Comparison of ENCODE assay signal across 27 cellular contexts in genomic region chr3:26522919-26523318, GRCh38.
"Had no signal": no experiment of that assay in that cellular context is flagged by ENCODE, and none has a peak within 500 bp of the region (broad histone marks: within the 10 kb centered on the region; RNA-seq: fewer than 3 reads in every experiment).

No MANE protein-coding gene starts in this region.

- H3K27me3 Mint-ChIP-seq: dendritic cell treated with granulocyte-macrophage colony-stimulating factor and Interleukin-4, amounts not matched to agents 40 ng/mL and 50 ng/mL, for 4 days; stimulated activated memory B cell treated with anti-CD40 and anti-IgM and Interleukin-4, amounts not matched to agents 10 μg/mL and 1 μg/mL and 100 μg/mL, for 72 hours; type B pancreatic cell had no signal

- H3K4me2 ChIP-seq: hepatocyte had no signal

- H3K36me3 Mint-ChIP-seq: stimulated activated memory B cell treated with anti-CD40 and anti-IgM and Interleukin-4, amounts not matched to agents 10 μg/mL and 1 μg/mL and 100 μg/mL, for 72 hours; type B pancreatic cell had no signal

- FAIRE-seq: endothelial cell of umbilical vein, islet of Langerhans had no signal

- H3K4me3 ChIP-seq: colonic mucosa, esophagus muscularis mucosa, gastroesophageal sphincter, heart left ventricle, hepatocyte, left lung, ovary, psoas muscle, skin epidermis, spleen, testis, tibial artery had no signal

- H3K27me3 ChIP-seq: colonic mucosa, esophagus muscularis mucosa, foreskin keratinocyte, gastroesophageal sphincter, heart left ventricle, hepatocyte, left lung, ovary, spleen, testis, tibial artery had no signal

- H3K4me1 Mint-ChIP-seq: natural killer cell; stimulated activated memory B cell treated with anti-CD40 and anti-IgM and Interleukin-4, amounts not matched to agents 10 μg/mL and 1 μg/mL and 100 μg/mL, for 72 hours had no signal

- H3K4me3 Mint-ChIP-seq: dendritic cell treated with granulocyte-macrophage colony-stimulating factor and Interleukin-4, amounts not matched to agents 40 ng/mL and 50 ng/mL, for 4 days; natural killer cell; stimulated activated memory B cell treated with anti-CD40 and anti-IgM and Interleukin-4, amounts not matched to agents 10 μg/mL and 1 μg/mL and 100 μg/mL, for 72 hours; type B pancreatic cell had no signal

- H3K79me2 ChIP-seq: hepatocyte had no signal

- H2AFZ ChIP-seq: hepatocyte had no signal

- ATAC-seq: foreskin keratinocyte; gastroesophageal sphincter; heart left ventricle; left cardiac atrium; left lung; natural killer cell; psoas muscle; right cardiac atrium; stimulated activated memory B cell treated with anti-CD40 and anti-IgM and Interleukin-4, amounts not matched to agents 10 μg/mL and 1 μg/mL and 100 μg/mL, for 72 hours; stimulated activated naive CD8-positive, alpha-beta T cell treated with anti-CD3 and anti-CD28 coated beads, Interleukin-15, Interleukin-2, amounts not matched to agents 100 U/mL and 50 U/mL, for 24 hours had no signal

- H3K27ac ChIP-seq: colonic mucosa, esophagus muscularis mucosa, foreskin keratinocyte, gastroesophageal sphincter, heart left ventricle, hepatocyte, left lung, ovary, psoas muscle, skin epidermis, spleen, testis, tibial artery had no signal

- H3K27ac Mint-ChIP-seq: dendritic cell treated with granulocyte-macrophage colony-stimulating factor and Interleukin-4, amounts not matched to agents 40 ng/mL and 50 ng/mL, for 4 days; natural killer cell; stimulated activated memory B cell treated with anti-CD40 and anti-IgM and Interleukin-4, amounts not matched to agents 10 μg/mL and 1 μg/mL and 100 μg/mL, for 72 hours; type B pancreatic cell had no signal

- H3K4me1 ChIP-seq: colonic mucosa, foreskin keratinocyte, heart left ventricle, left lung, psoas muscle, spleen, testis, tibial artery had no signal

- H3K36me3 ChIP-seq: colonic mucosa, esophagus muscularis mucosa, gastroesophageal sphincter, heart left ventricle, left lung, ovary, spleen, tibial artery had no signal

- DNase-seq: colonic mucosa; effector CD8-positive, alpha-beta T cell; foreskin keratinocyte; heart left ventricle; left cardiac atrium; left lung; natural killer cell; occipital lobe; ovary; posterior cingulate gyrus; psoas muscle; right cardiac atrium; spleen; stimulated activated CD4-positive, alpha-beta T cell treated with anti-CD3 and anti-CD28 coated beads, Interleukin-4, amount 100 ng/mL, for 4 hours; stimulated activated naive CD8-positive, alpha-beta T cell treated with anti-CD3 and anti-CD28 coated beads, Interleukin-15, Interleukin-2, amounts not matched to agents 100 U/mL and 50 U/mL, for 24 hours; substantia nigra; testis; tibial artery had no signal

- H3K9me3 ChIP-seq: colonic mucosa, ovary, testis had no signal
